ENCODE assay signal across 20 cellular contexts in genomic region chr3:18786924-18787323, GRCh38.
"Had no signal": no experiment of that assay in that cellular context is flagged by ENCODE, and none has a peak within 500 bp of the region (broad histone marks: within the 10 kb centered on the region; RNA-seq: fewer than 3 reads in every experiment).

No MANE protein-coding gene starts in this region.

- H3K36me3 ChIP-seq: esophagus muscularis mucosa, heart left ventricle, right atrium auricular region, transverse colon had no signal

- H3K27me3 Mint-ChIP-seq: activated CD4-positive, alpha-beta memory T cell treated with anti-CD3 and anti-CD28 coated beads for 36 hours; activated naive CD8-positive, alpha-beta T cell; central memory CD8-positive, alpha-beta T cell; dendritic cell treated with granulocyte-macrophage colony-stimulating factor and Interleukin-4, amounts not matched to agents 40 ng/mL and 50 ng/mL, for 4 days had no signal

- H3K9me3 Mint-ChIP-seq: activated CD4-positive, alpha-beta memory T cell treated with anti-CD3 and anti-CD28 coated beads for 36 hours; central memory CD8-positive, alpha-beta T cell; dendritic cell treated with granulocyte-macrophage colony-stimulating factor and Interleukin-4, amounts not matched to agents 40 ng/mL and 50 ng/mL, for 4 days; immature natural killer cell had no signal

- H3K4me3 ChIP-seq: esophagus muscularis mucosa, heart left ventricle, right atrium auricular region, smooth muscle cell, transverse colon had no signal

- H3K36me3 Mint-ChIP-seq: activated CD4-positive, alpha-beta memory T cell treated with anti-CD3 and anti-CD28 coated beads for 36 hours; activated naive CD8-positive, alpha-beta T cell; immature natural killer cell had no signal

- ATAC-seq: foreskin keratinocyte, heart left ventricle, left colon had no signal

- H3K27ac Mint-ChIP-seq: activated CD4-positive, alpha-beta memory T cell treated with anti-CD3 and anti-CD28 coated beads for 36 hours; activated naive CD8-positive, alpha-beta T cell; dendritic cell treated with granulocyte-macrophage colony-stimulating factor and Interleukin-4, amounts not matched to agents 40 ng/mL and 50 ng/mL, for 4 days had no signal

- H3K9me3 ChIP-seq: esophagus muscularis mucosa, heart left ventricle, right atrium auricular region, transverse colon had no signal

- H3K4me2 ChIP-seq: smooth muscle cell had no signal

- DNase-seq: activated CD4-positive, alpha-beta memory T cell treated with anti-CD3 and anti-CD28 coated beads for 36 hours; activated CD4-positive, alpha-beta T cell treated with anti-CD3 and anti-CD28 coated beads for 4 hours; activated T-cell treated with anti-CD3 and anti-CD28 coated beads, Interleukin-2, amount 50 U/mL, for 1 hour; anterior cingulate cortex; foreskin keratinocyte; heart left ventricle; hypothalamus; immature natural killer cell; kidney; left colon; mammary epithelial cell; stimulated activated CD4-positive, alpha-beta T cell treated with anti-CD3 and anti-CD28 coated beads, Interleukin-1b, Interleukin-23, amount 100 ng/mL, for 48 hours; T-helper 2 cell; transverse colon had no signal

- H3K4me1 ChIP-seq: esophagus muscularis mucosa, foreskin keratinocyte, heart left ventricle, right atrium auricular region, transverse colon had no signal

- H3K4me3 Mint-ChIP-seq: activated CD4-positive, alpha-beta memory T cell treated with anti-CD3 and anti-CD28 coated beads for 36 hours; activated naive CD8-positive, alpha-beta T cell; central memory CD8-positive, alpha-beta T cell; dendritic cell treated with granulocyte-macrophage colony-stimulating factor and Interleukin-4, amounts not matched to agents 40 ng/mL and 50 ng/mL, for 4 days; immature natural killer cell had no signal

- H3K27me3 ChIP-seq: esophagus muscularis mucosa, foreskin keratinocyte, heart left ventricle, right atrium auricular region, transverse colon had no signal

- H3K4me1 Mint-ChIP-seq: central memory CD8-positive, alpha-beta T cell; immature natural killer cell had no signal

- H3K27ac ChIP-seq: esophagus muscularis mucosa, foreskin keratinocyte, heart left ventricle, right atrium auricular region, transverse colon had no signal
